24 cellular contexts compared by ENCODE assay signal in the genomic region with DNA sequence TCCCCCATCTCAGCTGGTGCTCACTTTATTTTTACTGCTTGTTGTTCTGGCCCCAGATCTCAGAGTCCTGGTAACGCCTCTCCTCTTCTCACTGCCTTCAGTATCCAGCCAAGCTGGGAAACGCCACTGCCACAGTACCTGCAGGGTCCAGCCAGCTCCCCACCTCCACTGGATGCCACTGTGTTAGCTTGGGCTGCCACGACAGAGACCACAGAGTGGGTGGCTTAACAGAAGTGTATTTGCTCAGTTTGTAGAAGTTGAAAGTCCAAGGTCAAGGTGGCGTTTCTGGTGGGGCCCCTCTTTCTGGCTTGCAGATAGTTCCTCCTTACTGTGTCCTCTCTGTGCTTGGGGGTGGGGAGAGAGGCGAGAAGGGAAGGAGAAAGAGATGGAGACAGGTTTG.
"Had no signal": no experiment of that assay in that cellular context is flagged by ENCODE, and none has a peak within 500 bp of the region (broad histone marks: within the 10 kb centered on the region; RNA-seq: fewer than 3 reads in every experiment).

No MANE protein-coding gene starts in this region.

- H3K4me3 Mint-ChIP-seq: endodermal cell; natural killer cell treated with Interleukin-12 subunit alpha and Interleukin-12 subunit beta and Interleukin-15 and Interleukin-18, amount 100 ng/mL, for 72 hours; stimulated activated memory B cell treated with anti-CD40 and anti-IgM and Interleukin-4, amounts not matched to agents 10 μg/mL and 1 μg/mL and 100 μg/mL, for 72 hours; stimulated activated naive CD8-positive, alpha-beta T cell treated with anti-CD3 and anti-CD28 coated beads, Interleukin-15, amount 100 ng/mL, for 72 hours had no signal

- H3K36me3 Mint-ChIP-seq: natural killer cell treated with Interleukin-12 subunit alpha and Interleukin-12 subunit beta and Interleukin-15 and Interleukin-18, amount 100 ng/mL, for 72 hours; stimulated activated memory B cell treated with anti-CD40 and anti-IgM and Interleukin-4, amounts not matched to agents 10 μg/mL and 1 μg/mL and 100 μg/mL, for 72 hours had no signal

- H3K27ac ChIP-seq: coronary artery, pancreas, psoas muscle, spleen, thoracic aorta, transverse colon had no signal

- H3K27ac Mint-ChIP-seq: endodermal cell; natural killer cell treated with Interleukin-12 subunit alpha and Interleukin-12 subunit beta and Interleukin-15 and Interleukin-18, amount 100 ng/mL, for 72 hours; stimulated activated memory B cell treated with anti-CD40 and anti-IgM and Interleukin-4, amounts not matched to agents 10 μg/mL and 1 μg/mL and 100 μg/mL, for 72 hours; stimulated activated naive CD8-positive, alpha-beta T cell treated with anti-CD3 and anti-CD28 coated beads, Interleukin-15, amount 100 ng/mL, for 72 hours had no signal

- H3K9me3 ChIP-seq: pancreas, psoas muscle, thoracic aorta, transverse colon had no signal

- DNase-seq: effector CD4-positive, alpha-beta T cell; endodermal cell; foreskin melanocyte; head of caudate nucleus; hippocampal formation; left colon; left ventricle myocardium superior; mesenchymal stem cell; midbrain; occipital lobe; pancreas; psoas muscle; retina; spleen; stimulated activated CD4-positive, alpha-beta T cell treated with anti-CD3 and anti-CD28 coated beads, Interleukin-15, amount 100 ng/mL, for 24 hours; stimulated activated CD4-positive, alpha-beta T cell treated with anti-CD3 and anti-CD28 coated beads, Interleukin-1b, Interleukin-23, amount 100 ng/mL, for 48 hours; stimulated activated CD4-positive, alpha-beta T cell treated with anti-CD3 and anti-CD28 coated beads, Interleukin-4, amount 100 ng/mL, for 24 hours; stimulated activated naive CD8-positive, alpha-beta T cell treated with anti-CD3 and anti-CD28 coated beads, Interleukin-15, amount 100 ng/mL, for 72 hours; transverse colon had no signal

- H3K4me1 ChIP-seq: pancreas had no signal

- H3K4me3 ChIP-seq: coronary artery, lung, pancreas, psoas muscle, spleen, thoracic aorta, transverse colon had no signal

- H3K27me3 ChIP-seq: pancreas, transverse colon had no signal

- H3K4me1 Mint-ChIP-seq: stimulated activated memory B cell treated with anti-CD40 and anti-IgM and Interleukin-4, amounts not matched to agents 10 μg/mL and 1 μg/mL and 100 μg/mL, for 72 hours; stimulated activated naive CD8-positive, alpha-beta T cell treated with anti-CD3 and anti-CD28 coated beads, Interleukin-15, amount 100 ng/mL, for 72 hours had no signal

- H3K36me3 ChIP-seq: pancreas, spleen, thoracic aorta, transverse colon had no signal

- H3K9me3 Mint-ChIP-seq: natural killer cell treated with Interleukin-12 subunit alpha and Interleukin-12 subunit beta and Interleukin-15 and Interleukin-18, amount 100 ng/mL, for 72 hours had no signal
